10 cellular contexts compared by ENCODE assay signal in the genomic region with DNA sequence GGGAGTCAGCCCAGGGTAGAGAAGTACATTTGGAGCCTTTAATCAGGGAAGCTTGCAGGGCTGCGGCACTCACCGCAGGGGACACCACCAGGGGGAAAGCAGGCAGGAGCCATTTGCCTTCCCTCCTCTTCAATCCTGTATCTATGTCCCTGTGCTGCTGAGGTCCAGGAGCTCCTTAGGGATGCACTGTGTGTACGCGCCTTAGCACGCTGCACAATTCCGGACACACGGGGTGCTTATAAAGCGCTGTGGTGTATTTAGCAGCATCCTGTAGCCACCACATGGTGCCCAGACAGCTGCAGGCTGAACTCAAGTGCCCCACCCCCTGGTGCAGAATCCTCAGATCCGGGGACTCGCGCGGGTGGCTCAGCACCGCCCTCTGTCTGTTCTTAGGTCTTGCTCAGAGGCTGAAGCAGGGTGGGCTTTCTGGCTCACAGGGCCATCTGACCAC.
DNase-seq lines count a peak whose midpoint lies in the region; FAIRE-seq and TF ChIP-seq lines count a peak whose summit lies in the region.
"Had no signal": no experiment of that assay in that cellular context is flagged by ENCODE, and none has a peak within 500 bp of the region (broad histone marks: within the 10 kb centered on the region; RNA-seq: fewer than 3 reads in every experiment).

No MANE protein-coding gene starts in this region.

- no peak for TF ChIP-seq CTCF in SU-DHL-6 (IDR thresholded peaks at IDR 0.05; ENCODE audit: insufficient read depth, low read length, poor library complexity, severe bottlenecking)
- peak; percentile 38 for TF ChIP-seq CTCF in left ventricle myocardium inferior (IDR thresholded peaks at IDR 0.05; ENCODE audit: borderline replicate concordance)
- TF ChIP-seq CTCF in thyroid gland (IDR thresholded peaks at IDR 0.05), result no peak

- H3K9me3 ChIP-seq in SU-DHL-6 (ENCODE audit: insufficient read depth, low read length), result no peaks in the 10 kb centered on the region
- no peaks in the 10 kb centered on the region for H3K9me3 ChIP-seq in left ventricle myocardium inferior (replicated peaks)
- no peaks in the 10 kb centered on the region for H3K9me3 ChIP-seq in thyroid gland
- H3K9me3 ChIP-seq: right lobe of liver had no signal

- H3K4me1 ChIP-seq in left ventricle myocardium inferior (no peaks in the 10 kb centered on the region), thyroid gland (no peaks in the 10 kb centered on the region)
- H3K4me1 ChIP-seq: right lobe of liver had no signal

- no peaks in the 10 kb centered on the region for H3K79me2 ChIP-seq in SU-DHL-6 (ENCODE audit: insufficient read depth, low read length)

- 18 to 27% methylated on average over 11 to 13 of the region's 13 CpGs for WGBS in thyroid gland, 2 donors

- DNase-seq in DMS 273 (lab: John Stamatoyannopoulos, UW; ENCODE audit: unreplicated experiment) (peak; percentile 66), DMS 273 treated with DMSO at 0.1 percent for 48 hours (lab: John Stamatoyannopoulos, UW) (no peak), left ventricle myocardium inferior (peak; percentile 21), urothelium cell line (ENCODE audit: low spot score) (no peak), thyroid gland (no peak), NCI-H1694 treated with DMSO at 0.1 percent for 48 hours (lab: John Stamatoyannopoulos, UW) (no peak)
- DNase-seq in stimulated activated CD4-positive, alpha-beta T cell treated with anti-CD3 and anti-CD28 coated beads, Interleukin-15, amount 100 ng/mL, for 24 hours, result peak; percentile 35
- DNase-seq: right lobe of liver had no signal

- no peak for FAIRE-seq in urothelium cell line (lab: Jason Lieb, UNC)
- FAIRE-seq: A204.1 had no signal

- peak overlapping the region; percentile 14 for H3K4me2 ChIP-seq in SU-DHL-6 (ENCODE audit: low read depth, low read length, poor library complexity, severe bottlenecking)

- H3F3A ChIP-seq in SU-DHL-6 (ENCODE audit: insufficient read depth), result no peaks in the 10 kb centered on the region

- intact Hi-C loops in left ventricle myocardium inferior (cut with micrococcal nuclease), result no loop called here
- intact Hi-C loops in thyroid gland (cut with DNase I), result no loop called here

- no peak for TF ChIP-seq POLR2A in thyroid gland (IDR thresholded peaks at IDR 0.05)

- H3K27me3 ChIP-seq in SU-DHL-6 (ENCODE audit: low read length), result no peaks in the 10 kb centered on the region
- no peaks in the 10 kb centered on the region for H3K27me3 ChIP-seq in left ventricle myocardium inferior (ENCODE audit: low read depth)
- H3K27me3 ChIP-seq in thyroid gland, result no peaks in the 10 kb centered on the region
- H3K27me3 ChIP-seq: right lobe of liver had no signal

- H4K20me1 ChIP-seq in SU-DHL-6 (ENCODE audit: low read depth, low read length), result no peaks in the 10 kb centered on the region

- no peak overlapping the region for H3K9ac ChIP-seq in SU-DHL-6 (ENCODE audit: low read length)

- H3K36me3 ChIP-seq in SU-DHL-6 (ENCODE audit: low read length) (no peaks in the 10 kb centered on the region), left ventricle myocardium inferior (no peaks in the 10 kb centered on the region), thyroid gland (no peaks in the 10 kb centered on the region)
- H3K36me3 ChIP-seq: right lobe of liver had no signal

- H3K27ac ChIP-seq in SU-DHL-6 (ENCODE audit: low read depth, low read length) (peak overlapping the region; percentile 6; the same call in 1 of the 2 replicates), left ventricle myocardium inferior (replicated peaks) (no peak overlapping the region), thyroid gland (no peak overlapping the region)
- H3K27ac ChIP-seq: right lobe of liver had no signal

- H3K4me3 ChIP-seq in SU-DHL-6 (ENCODE audit: insufficient read depth, low read length, poor library complexity, severe bottlenecking), result no peak overlapping the region
- H3K4me3 ChIP-seq in left ventricle myocardium inferior, result no peak overlapping the region
- no peak overlapping the region for H3K4me3 ChIP-seq in thyroid gland (replicated peaks in 1 of 3)
- H3K4me3 ChIP-seq: right lobe of liver had no signal

- no peak overlapping the region for H2AFZ ChIP-seq in SU-DHL-6 (ENCODE audit: low read depth, low read length, severe bottlenecking)

- no peaks in the 10 kb centered on the region for H3K9me2 ChIP-seq in SU-DHL-6 (replicated peaks; ENCODE audit: insufficient read depth, low read length)

Comparison
In these comparisons a context has a peak if more than half of its experiments do, and no peak if none do; other contexts are left out.
1. DNase-seq: peak in DMS 273 (single experiment), left ventricle myocardium inferior (single experiment) and stimulated activated CD4-positive, alpha-beta T cell treated with anti-CD3 and anti-CD28 coated beads, Interleukin-15, amount 100 ng/mL, for 24 hours (single experiment); none in DMS 273 treated with DMSO at 0.1 percent for 48 hours (single experiment), urothelium cell line (single experiment), thyroid gland (0 of 2) and NCI-H1694 treated with DMSO at 0.1 percent for 48 hours (single experiment).